ENCODE assay signal across 11 cellular contexts in the genomic region with DNA sequence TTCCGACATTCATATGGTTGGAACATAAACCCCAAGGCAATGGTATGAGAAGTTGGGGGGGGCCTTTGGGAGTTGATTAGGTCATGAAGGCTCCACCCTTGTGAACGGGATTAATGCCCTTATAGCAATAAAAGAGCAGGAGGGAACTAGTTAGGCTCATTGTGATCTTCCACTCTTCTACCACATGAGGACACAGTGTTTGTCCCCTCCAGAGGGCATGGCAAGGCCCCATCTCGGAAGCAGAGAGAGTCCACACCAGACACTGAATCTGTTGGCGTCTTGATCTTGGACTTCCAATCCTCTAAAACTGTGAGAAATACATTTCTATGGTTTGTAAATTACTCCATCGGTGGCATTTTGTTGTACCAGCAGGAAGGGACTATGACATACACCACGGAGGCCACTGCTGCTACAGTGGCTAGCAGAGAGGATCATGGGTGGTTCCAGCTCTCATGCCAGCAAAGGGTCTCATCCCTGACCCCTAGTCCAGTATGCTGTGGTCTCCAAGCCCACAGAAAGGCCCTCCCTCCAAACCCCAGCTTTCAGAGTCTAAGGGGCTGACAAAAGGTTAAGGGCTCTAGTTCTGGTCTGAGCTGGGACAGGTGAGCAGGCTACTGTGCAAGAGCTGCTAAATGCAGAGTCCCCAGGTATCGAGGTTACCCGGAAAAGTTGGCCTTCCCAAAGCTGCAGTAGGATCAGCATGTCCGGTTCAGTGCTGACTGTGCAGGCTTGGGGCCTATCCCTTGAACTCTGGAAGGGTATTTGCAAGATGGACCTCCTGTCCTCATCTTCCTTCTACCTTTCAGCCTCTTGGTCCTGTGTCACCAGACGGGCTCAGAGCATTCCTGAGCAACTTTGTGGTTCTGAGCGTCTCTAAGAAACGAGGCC. TPM values are rescaled to one million over a fixed set of nuclear protein-coding genes. Genes with fewer than 3 reads are reported as not detected.
DNase-seq lines count a peak whose midpoint lies in the region; ATAC-seq and TF ChIP-seq lines count a peak whose summit lies in the region.
"Had no signal": no experiment of that assay in that cellular context is flagged by ENCODE, and none has a peak within 500 bp of the region (broad histone marks: within the 10 kb centered on the region; RNA-seq: fewer than 3 reads in every experiment).

No MANE protein-coding gene starts in this region.

- H2BK15ac ChIP-seq in H9 (ENCODE audit: low read depth, low read length), result no peak overlapping the region

- H4K20me1 ChIP-seq in H9 (ENCODE audit: control insufficient read depth, insufficient read depth, insufficient read length) (no peaks in the 10 kb centered on the region), hepatocyte (ENCODE audit: insufficient read depth, poor library complexity, severe bottlenecking) (no peaks in the 10 kb centered on the region)

- H3K14ac ChIP-seq in H9 (ENCODE audit: insufficient read depth, low read length), result no peak overlapping the region

- H4K5ac ChIP-seq in H9 (ENCODE audit: insufficient read length, low read depth, low read length), result no peak overlapping the region

- H3K9me2 ChIP-seq in hepatocyte (replicated peaks; ENCODE audit: insufficient read depth), result no peaks in the 10 kb centered on the region

- no peaks in the 10 kb centered on the region for H3K79me1 ChIP-seq in H9 (ENCODE audit: insufficient read depth, low read depth, low read length, poor library complexity, severe bottlenecking)

- no peaks in the 10 kb centered on the region; a peak in 1 of 7 replicates for H3K36me3 Mint-ChIP-seq in H9 (ENCODE audit: insufficient read depth in 1 of 3, low read depth in 3 of 3)
- H3K36me3 Mint-ChIP-seq in activated T-cell treated with anti-CD3 and anti-CD28 coated beads, Interleukin-2, amount 50 U/mL, for 24 hours (ENCODE audit: low read depth), result peaks cover 71% of the 10 kb centered on the region
- H3K36me3 Mint-ChIP-seq in stimulated activated memory B cell treated with anti-CD40 and anti-IgM and Interleukin-4, amounts not matched to agents 10 μg/mL and 1 μg/mL and 100 μg/mL, for 72 hours, result peaks cover 59% of the 10 kb centered on the region

- H2BK120ac ChIP-seq in H9 (ENCODE audit: low read depth, low read length, poor library complexity, severe bottlenecking), result no peak overlapping the region

- H3K4me2 ChIP-seq in H9 (ENCODE audit: insufficient read depth, insufficient read length, low read length) (no peak overlapping the region), hepatocyte (no peak overlapping the region)

- H3K4me3 Mint-ChIP-seq in H9, result no peak overlapping the region
- no peak overlapping the region for H3K4me3 Mint-ChIP-seq in activated T-cell treated with anti-CD3 and anti-CD28 coated beads, Interleukin-2, amount 50 U/mL, for 24 hours
- peak overlapping the region; percentile 71 for H3K4me3 Mint-ChIP-seq in stimulated activated memory B cell treated with anti-CD40 and anti-IgM and Interleukin-4, amounts not matched to agents 10 μg/mL and 1 μg/mL and 100 μg/mL, for 72 hours

- no peak overlapping the region for H3K9ac ChIP-seq in H9 (ENCODE audit: extremely low read depth, insufficient read length, low read length)

- H3K4me1 ChIP-seq in H9 (ENCODE audit: insufficient read depth, low read length) (no peaks in the 10 kb centered on the region; the same call in 1 of the 2 replicates), hepatocyte (ENCODE audit: insufficient read depth) (peaks cover 57% of the 10 kb centered on the region)

- no peak overlapping the region for H2BK20ac ChIP-seq in H9 (ENCODE audit: low read depth, low read length, poor library complexity, severe bottlenecking)

- peaks cover 11% of the 10 kb centered on the region for H3K27me3 Mint-ChIP-seq in H9 (ENCODE audit: low read depth)
- H3K27me3 Mint-ChIP-seq in activated T-cell treated with anti-CD3 and anti-CD28 coated beads, Interleukin-2, amount 50 U/mL, for 24 hours, result no peaks in the 10 kb centered on the region
- H3K27me3 Mint-ChIP-seq in stimulated activated memory B cell treated with anti-CD40 and anti-IgM and Interleukin-4, amounts not matched to agents 10 μg/mL and 1 μg/mL and 100 μg/mL, for 72 hours, result no peaks in the 10 kb centered on the region

- H3K9me3 Mint-ChIP-seq in H9, result 0 out of 5 replicates have a peak, but pooled peaks cover 0 to 2% of the 10 kb centered on the region in 2 experiments
- H3K9me3 Mint-ChIP-seq in activated T-cell treated with anti-CD3 and anti-CD28 coated beads, Interleukin-2, amount 50 U/mL, for 24 hours, result no peaks in the 10 kb centered on the region
- peaks cover 2% of the 10 kb centered on the region for H3K9me3 Mint-ChIP-seq in stimulated activated memory B cell treated with anti-CD40 and anti-IgM and Interleukin-4, amounts not matched to agents 10 μg/mL and 1 μg/mL and 100 μg/mL, for 72 hours

- H2AK5ac ChIP-seq in H9 (ENCODE audit: insufficient read length, low read length), result no peak overlapping the region

- H3K23me2 ChIP-seq in H9 (ENCODE audit: insufficient read length, low read depth, low read length, poor library complexity, severe bottlenecking), result no peaks in the 10 kb centered on the region

- no peak overlapping the region for H3K23ac ChIP-seq in H9 (ENCODE audit: insufficient read length, low read depth, low read length)

- no CpG with 5 or more reads among the region's 12 CpGs for WGBS in H9 (ENCODE audit: extremely low coverage, insufficient read length, low lambda C conversion rate)
- WGBS in hepatocyte (ENCODE audit: low lambda C conversion rate, missing lambda C conversion rate), result 85% methylated on average over 12 of the region's 12 CpGs

- no peaks in the 10 kb centered on the region for H3K79me2 ChIP-seq in H9 (ENCODE audit: insufficient read depth, low read length)
- H3K79me2 ChIP-seq in hepatocyte, result no peaks in the 10 kb centered on the region

- no peaks in the 10 kb centered on the region for H3K36me3 ChIP-seq in hepatocyte (replicated peaks; ENCODE audit: insufficient read depth, low read depth)

- H4K91ac ChIP-seq in H9 (ENCODE audit: insufficient read length, low read depth, low read length), result no peak overlapping the region

- ATAC-seq in stimulated activated memory B cell treated with anti-CD40 and anti-IgM and Interleukin-4, amounts not matched to agents 10 μg/mL and 1 μg/mL and 100 μg/mL, for 72 hours, result peak; percentile 1
- ATAC-seq in GM18909 (IDR thresholded peaks at IDR 0.05; ENCODE audit: poor library complexity, unreplicated experiment), result no peak

- peaks cover 22 to 25% of the 10 kb centered on the region in 2 experiments for H3K4me1 Mint-ChIP-seq in H9
- peaks cover 98% of the 10 kb centered on the region for H3K4me1 Mint-ChIP-seq in activated T-cell treated with anti-CD3 and anti-CD28 coated beads, Interleukin-2, amount 50 U/mL, for 24 hours (ENCODE audit: low read depth)
- H3K4me1 Mint-ChIP-seq in stimulated activated memory B cell treated with anti-CD40 and anti-IgM and Interleukin-4, amounts not matched to agents 10 μg/mL and 1 μg/mL and 100 μg/mL, for 72 hours, result peaks cover 96% of the 10 kb centered on the region

- H3K27me3 ChIP-seq in H9 (ENCODE audit: insufficient read depth, low read length) (no peaks in the 10 kb centered on the region), hepatocyte (no peaks in the 10 kb centered on the region)

- H3K18ac ChIP-seq in H9 (ENCODE audit: insufficient read length, low read depth, low read length), result no peak overlapping the region

- no peak overlapping the region for H3K27ac Mint-ChIP-seq in H9
- peak overlapping the region; percentile 100 for H3K27ac Mint-ChIP-seq in activated T-cell treated with anti-CD3 and anti-CD28 coated beads, Interleukin-2, amount 50 U/mL, for 24 hours
- peak overlapping the region; percentile 89 for H3K27ac Mint-ChIP-seq in stimulated activated memory B cell treated with anti-CD40 and anti-IgM and Interleukin-4, amounts not matched to agents 10 μg/mL and 1 μg/mL and 100 μg/mL, for 72 hours

- no peak overlapping the region for H2BK5ac ChIP-seq in H9 (ENCODE audit: insufficient read length, low read length)

- no peak overlapping the region for H4K8ac ChIP-seq in H9 (replicated peaks; ENCODE audit: insufficient read length, low read depth, low read length)

- peak; percentile 26 for DNase-seq in H9
- DNase-seq in activated T-cell treated with anti-CD3 and anti-CD28 coated beads, Interleukin-2, amount 50 U/mL, for 24 hours, result peak; percentile 48
- DNase-seq in hepatocyte (ENCODE audit: low spot score), result no peak
- DNase-seq in LoVo (ENCODE audit: low spot score), result no peak
- DNase-seq in HCEC 1CT, result no peak
- DNase-seq in SHP77 (lab: John Stamatoyannopoulos, UW), result no peak
- DNase-seq: cortex of kidney had no signal

- no peak overlapping the region for H3K56ac ChIP-seq in H9 (ENCODE audit: insufficient read length, low read depth, low read length)

- H2AFZ ChIP-seq in H9 (ENCODE audit: low read length) (no peak overlapping the region), hepatocyte (no peak overlapping the region)

- TF ChIP-seq CTCF in H9 (conservative IDR thresholded peaks at IDR 0.05), result no peak
- no peak for TF ChIP-seq CTCF in hepatocyte (IDR thresholded peaks at IDR 0.05; ENCODE audit: poor library complexity)

- H3K9me3 ChIP-seq in H9 (ENCODE audit: control insufficient read depth, low read depth, low read length), result no peaks in the 10 kb centered on the region
- H3K9me3 ChIP-seq in hepatocyte (ENCODE audit: low read depth), result no peaks in the 10 kb centered on the region

- no peak overlapping the region for H3T11ph ChIP-seq in H9 (ENCODE audit: low read length)

- H3K4me3 ChIP-seq in hepatocyte, result no peak overlapping the region

- H2BK12ac ChIP-seq in H9 (ENCODE audit: insufficient read length, low read depth, low read length), result no peak overlapping the region

- H3K27ac ChIP-seq in H9 (ENCODE audit: insufficient read length, low read depth, low read length) (no peak overlapping the region), hepatocyte (peak overlapping the region; percentile 82)

- H3K4ac ChIP-seq in H9 (ENCODE audit: low read depth, low read length), result no peak overlapping the region

RNA-seq across cellular contexts. Expression of gene CCR7, which starts 12.2 kb away (rescaled TPM):
- total RNA-seq in H9 (2021) (0.31 TPM in 1 of 2 replicates, not detected in the other), hepatocyte (0.16 and 2.8 TPM in 2 replicates)
- polyA plus RNA-seq in hepatocyte, result 2.9 and 4.1 TPM in 2 replicates
- total RNA-seq: RPMI7951 had no signal

RNA-seq across cellular contexts. Expression of gene TNS4, which starts 51.6 kb away (rescaled TPM):
- total RNA-seq in H9 (2021), result 0.55 and 0.59 TPM in 2 replicates
- total RNA-seq in hepatocyte, result not detected in 2 replicates
- polyA plus RNA-seq in hepatocyte, result 0.07 TPM in 2 replicates
- total RNA-seq: RPMI7951, subcutaneous adipose tissue had no signal

Comparison
In these comparisons a context has a peak if more than half of its experiments do, and no peak if none do; other contexts are left out.
1. DNase-seq: peak in H9 (single experiment) and activated T-cell treated with anti-CD3 and anti-CD28 coated beads, Interleukin-2, amount 50 U/mL, for 24 hours (single experiment); none in hepatocyte (single experiment), LoVo (single experiment), HCEC 1CT (single experiment) and SHP77 (0 of 2).
2. H3K27ac Mint-ChIP-seq: peak in activated T-cell treated with anti-CD3 and anti-CD28 coated beads, Interleukin-2, amount 50 U/mL, for 24 hours (single experiment) and stimulated activated memory B cell treated with anti-CD40 and anti-IgM and Interleukin-4, amounts not matched to agents 10 μg/mL and 1 μg/mL and 100 μg/mL, for 72 hours (single experiment); none in H9 (0 of 3).